In genomic region chr4:72376901-72377300, GRCh38 we compare ENCODE assay signal across 26 cellular contexts.
DNase-seq lines count a peak whose midpoint lies in the region; ATAC-seq and TF ChIP-seq lines count a peak whose summit lies in the region.
"Had no signal": no experiment of that assay in that cellular context is flagged by ENCODE, and none has a peak within 500 bp of the region (broad histone marks: within the 10 kb centered on the region; RNA-seq: fewer than 3 reads in every experiment).

No MANE protein-coding gene starts in this region.

- H3K4me1 Mint-ChIP-seq in chondrocyte (ENCODE audit: low read depth), result peaks cover 48% of the 10 kb centered on the region
- H3K4me1 Mint-ChIP-seq: CD4-positive, CD25-positive, alpha-beta regulatory T cell had no signal

- H2AFZ ChIP-seq in osteoblast (ENCODE audit: low read length), result no peak overlapping the region

- H3K36me3 ChIP-seq in MG63 (peaks cover 5% of the 10 kb centered on the region; the same call in 1 of the 2 replicates), osteoblast (ENCODE audit: insufficient read depth, low read length) (no peaks in the 10 kb centered on the region), sigmoid colon (no peaks in the 10 kb centered on the region)
- H3K36me3 ChIP-seq: BE2C, SJCRH30 had no signal

- DNase-seq in EH (ENCODE audit: low read depth) (peak; percentile 37), MG63 (peak; percentile 11), chondrocyte (ENCODE audit: low spot score) (no peak), osteoblast (ENCODE audit: insufficient read length, low spot score, missing footprints) (no peak), NCI-H774 (lab: John Stamatoyannopoulos, UW) (no peak), sigmoid colon (no peak), NCI-H2081 (lab: John Stamatoyannopoulos, UW) (no peak)
- DNase-seq: BE2C; CD4-positive, CD25-positive, alpha-beta regulatory T cell; COR-L47; GDM1; GOT3; HCEC 1CT; MM.1S; NCI-H1048; NCI-H1417 treated with DMSO at 0.1 percent for 48 hours; NCI-H2029; NCI-H226; NCI-H510A treated with DMSO at 0.1 percent for 48 hours; NCI-H748 treated with DMSO at 0.1 percent for 48 hours; NK-92 treated with Interleukin-12 subunit alpha and Interleukin-12 subunit beta, amount 100 ng/mL, for 24 hours; SJCRH30 had no signal

- no peaks in the 10 kb centered on the region for H3K36me3 Mint-ChIP-seq in chondrocyte (ENCODE audit: low read depth)
- H3K36me3 Mint-ChIP-seq: CD4-positive, CD25-positive, alpha-beta regulatory T cell had no signal

- H3K9me3 ChIP-seq in MG63, result peaks cover 4% of the 10 kb centered on the region; the same call in 1 of the 2 replicates
- H3K9me3 ChIP-seq in osteoblast (ENCODE audit: low read depth, low read length), result no peaks in the 10 kb centered on the region
- no peaks in the 10 kb centered on the region for H3K9me3 ChIP-seq in sigmoid colon
- H3K9me3 ChIP-seq: A549, BE2C, SJCRH30 had no signal

- H3K4me2 ChIP-seq in osteoblast (ENCODE audit: insufficient read depth, low read length), result no peak overlapping the region
- H3K4me2 ChIP-seq: A549 had no signal

- TF ChIP-seq EP300 in sigmoid colon (IDR thresholded peaks at IDR 0.05), result no peak

- H3K4me3 ChIP-seq in MG63 (no peak overlapping the region), osteoblast (ENCODE audit: insufficient read depth, low read length) (no peak overlapping the region), sigmoid colon (no peak overlapping the region)
- H3K4me3 ChIP-seq: A549, K562, SJCRH30 had no signal

- no peaks in the 10 kb centered on the region for H3K27me3 Mint-ChIP-seq in chondrocyte (ENCODE audit: low read depth)
- H3K27me3 Mint-ChIP-seq: CD4-positive, CD25-positive, alpha-beta regulatory T cell had no signal

- H3K4me3 Mint-ChIP-seq in chondrocyte (ENCODE audit: unreplicated experiment), result no peak overlapping the region
- H3K4me3 Mint-ChIP-seq: CD4-positive, CD25-positive, alpha-beta regulatory T cell had no signal

- intact Hi-C loops in sigmoid colon (cut with DNase I), result no loop called here

- H3K27ac Mint-ChIP-seq in chondrocyte (ENCODE audit: unreplicated experiment), result peak overlapping the region; percentile 78
- H3K27ac Mint-ChIP-seq: CD4-positive, CD25-positive, alpha-beta regulatory T cell had no signal

- H3K4me1 ChIP-seq in osteoblast (ENCODE audit: insufficient read depth, low read length), result peaks cover 40% of the 10 kb centered on the region
- H3K4me1 ChIP-seq in sigmoid colon, result peaks cover 0 to 17% (median 14%) of the 10 kb centered on the region in 4 donors
- H3K4me1 ChIP-seq: A549, SJCRH30 had no signal

- no peaks in the 10 kb centered on the region for H3K79me2 ChIP-seq in osteoblast (ENCODE audit: insufficient read depth, low read length)

- H3K27ac ChIP-seq in osteoblast (ENCODE audit: low read depth, low read length) (peak overlapping the region; percentile 75), sigmoid colon (no peak overlapping the region)
- H3K27ac ChIP-seq: A549, SJCRH30 had no signal

- no peak for ATAC-seq in GM18502 (IDR thresholded peaks at IDR 0.05; ENCODE audit: poor library complexity, unreplicated experiment)
- ATAC-seq: A549, K562, Panc1 had no signal

- H3K27me3 ChIP-seq in MG63 (no peaks in the 10 kb centered on the region), osteoblast (ENCODE audit: insufficient read depth, low read length) (no peaks in the 10 kb centered on the region), sigmoid colon (no peaks in the 10 kb centered on the region)
- H3K27me3 ChIP-seq: BE2C, SJCRH30 had no signal

- no peak for TF ChIP-seq POLR2A in sigmoid colon (IDR thresholded peaks at IDR 0.05)

- no peaks in the 10 kb centered on the region for H3K9me3 Mint-ChIP-seq in chondrocyte (ENCODE audit: low read depth)
- H3K9me3 Mint-ChIP-seq: CD4-positive, CD25-positive, alpha-beta regulatory T cell had no signal

- TF ChIP-seq CTCF in chondrocyte (IDR thresholded peaks at IDR 0.05) (no peak), osteoblast (IDR thresholded peaks at IDR 0.05; ENCODE audit: extremely low read depth, low read depth, low read length) (no peak), sigmoid colon (IDR thresholded peaks at IDR 0.05) (no peak)

- no peaks in the 10 kb centered on the region for H4K20me1 ChIP-seq in osteoblast (ENCODE audit: insufficient read depth, low read length)

Comparison
In these comparisons a context has a peak if more than half of its experiments do, and no peak if none do; other contexts are left out.
1. DNase-seq: peak in EH (single experiment) and MG63 (single experiment); none in chondrocyte (single experiment), osteoblast (single experiment), NCI-H774 (single experiment), sigmoid colon (single experiment) and NCI-H2081 (0 of 2).